17 cellular contexts compared by ENCODE assay signal in genomic region chr1:84000196-84000885, GRCh38. TPM values are rescaled to one million over a fixed set of nuclear protein-coding genes. Genes with fewer than 3 reads are reported as not detected.
DNase-seq lines count a peak whose midpoint lies in the region; ATAC-seq and TF ChIP-seq lines count a peak whose summit lies in the region.
"Had no signal": no experiment of that assay in that cellular context is flagged by ENCODE, and none has a peak within 500 bp of the region (broad histone marks: within the 10 kb centered on the region; RNA-seq: fewer than 3 reads in every experiment).

No MANE protein-coding gene starts in this region.

- H3K9me3 ChIP-seq in endodermal cell (ENCODE audit: control insufficient read depth, low read length), result no peaks in the 10 kb centered on the region
- no peaks in the 10 kb centered on the region for H3K9me3 ChIP-seq in right cardiac atrium (ENCODE audit: control insufficient read depth, low read length)
- no peaks in the 10 kb centered on the region for H3K9me3 ChIP-seq in mucosa of descending colon
- H3K9me3 ChIP-seq: esophagus muscularis mucosa, Peyer's patch had no signal

- no peak for TF ChIP-seq CTCF in endodermal cell (conservative IDR thresholded peaks at IDR 0.05)
- TF ChIP-seq CTCF in mucosa of descending colon (IDR thresholded peaks at IDR 0.05), result no peak

- H3K27me3 Mint-ChIP-seq in activated CD4-positive, alpha-beta T cell treated with anti-CD3 and anti-CD28 coated beads, Interleukin-2, amount 10 ng/mL, durations not matched to agents 24 days and 14 days, result peaks cover 58% of the 10 kb centered on the region
- H3K27me3 Mint-ChIP-seq in T-cell (peaks cover 58 to 65% of the 10 kb centered on the region in 2 donors), endodermal cell (ENCODE audit: insufficient read depth) (peaks cover 89% of the 10 kb centered on the region)

- DNase-seq in activated CD4-positive, alpha-beta T cell treated with anti-CD3 and anti-CD28 coated beads, Interleukin-2, amount 10 ng/mL, durations not matched to agents 24 days and 14 days, result no peak
- DNase-seq in activated CD4-positive, alpha-beta T cell treated with anti-CD3 and anti-CD28 coated beads for 1 hour, result no peak
- no peak for DNase-seq in T-cell
- DNase-seq in endodermal cell, result no peak
- peak; percentile 19 for DNase-seq in retina
- DNase-seq in stimulated activated CD4-positive, alpha-beta T cell treated with anti-CD3 and anti-CD28 coated beads, Interleukin-2, amount 100 ng/mL, for 24 hours, result no peak
- DNase-seq in right cardiac atrium, result no peak
- DNase-seq in mucosa of descending colon, result no peak
- DNase-seq: activated CD4-positive, alpha-beta T cell treated with anti-CD3 and anti-CD28 coated beads, Interleukin-2, amount 50 U/mL, for 4 hours; activated naive CD4-positive, alpha-beta T cell treated with anti-CD3 and anti-CD28 coated beads for 36 hours; central memory CD4-positive, alpha-beta T cell; COR-L47; NCI-H1092; NCI-H446; Peyer's patch; T-helper 17 cell had no signal

- peak overlapping the region; percentile 85 for H3K4me3 Mint-ChIP-seq in activated CD4-positive, alpha-beta T cell treated with anti-CD3 and anti-CD28 coated beads, Interleukin-2, amount 10 ng/mL, durations not matched to agents 24 days and 14 days
- H3K4me3 Mint-ChIP-seq in T-cell (peak overlapping the region in 2 of 3 donors; percentile 7 to 84), endodermal cell (peak overlapping the region; percentile 68)

- intact Hi-C loops in activated CD4-positive, alpha-beta T cell treated with anti-CD3 and anti-CD28 coated beads, Interleukin-2, amount 10 ng/mL, durations not matched to agents 24 days and 14 days (cut with micrococcal nuclease), result no loop called here
- intact Hi-C loops in right cardiac atrium (cut with DNase I), result no loop called here
- intact Hi-C loops in mucosa of descending colon (cut with DNase I, micrococcal nuclease), result no loop called here

- 85 to 90% methylated on average over 5 to 8 of the region's 8 CpGs for WGBS in endodermal cell (ENCODE audit: insufficient coverage in 1 of 2, insufficient read length in 1 of 2), 2 experiments
- WGBS in right cardiac atrium, result 81% methylated on average over 8 of the region's 8 CpGs

- POLR2A ChIA-PET in T-cell (lab: Charles Lee), result no interaction called here

- no peaks in the 10 kb centered on the region for H3K9me3 Mint-ChIP-seq in activated CD4-positive, alpha-beta T cell treated with anti-CD3 and anti-CD28 coated beads, Interleukin-2, amount 10 ng/mL, durations not matched to agents 24 days and 14 days
- H3K9me3 Mint-ChIP-seq in T-cell (no peaks in the 10 kb centered on the region), endodermal cell (no peaks in the 10 kb centered on the region)
- H3K9me3 Mint-ChIP-seq: activated naive CD4-positive, alpha-beta T cell treated with anti-CD3 and anti-CD28 coated beads for 36 hours had no signal

- H3K4me1 ChIP-seq in endodermal cell (ENCODE audit: control insufficient read depth, insufficient read depth, low read length) (no peaks in the 10 kb centered on the region), right cardiac atrium (ENCODE audit: control insufficient read depth, insufficient read depth, low read length) (no peaks in the 10 kb centered on the region), mucosa of descending colon (ENCODE audit: low read depth) (no peaks in the 10 kb centered on the region)

- peaks cover 83% of the 10 kb centered on the region for H3K27me3 ChIP-seq in endodermal cell (ENCODE audit: control insufficient read depth, insufficient read depth, low read length, poor library complexity, severe bottlenecking)
- H3K27me3 ChIP-seq in right cardiac atrium (ENCODE audit: control insufficient read depth, insufficient read depth), result no peaks in the 10 kb centered on the region
- H3K27me3 ChIP-seq: esophagus muscularis mucosa, Peyer's patch had no signal

- CTCF ChIA-PET in T-cell (lab: Charles Lee), result interaction anchor here in 1 of 2 donors (0.6 kb wide), 1 partner anchor 752 kb away, joined by 4 read pairs; no protein-coding TSS in a partner anchor

- ATAC-seq in T-cell (replicated peaks in 1 of 4), result no peak
- ATAC-seq in right cardiac atrium, result no peak
- no peak for ATAC-seq in mucosa of descending colon

- no peak overlapping the region for H3K9ac ChIP-seq in endodermal cell (ENCODE audit: extremely low read depth, low read length, poor library complexity, severe bottlenecking)

- H3K36me3 ChIP-seq in endodermal cell (ENCODE audit: control insufficient read depth, insufficient read depth, low read length), result no peaks in the 10 kb centered on the region
- no peaks in the 10 kb centered on the region for H3K36me3 ChIP-seq in mucosa of descending colon (ENCODE audit: low read depth)
- H3K36me3 ChIP-seq: esophagus muscularis mucosa, Peyer's patch had no signal

- H3K27ac ChIP-seq in endodermal cell (ENCODE audit: low read depth, low read length), result no peak overlapping the region
- no peak overlapping the region for H3K27ac ChIP-seq in right cardiac atrium (ENCODE audit: low read length)

- peaks cover 13% of the 10 kb centered on the region for H3K4me1 Mint-ChIP-seq in activated CD4-positive, alpha-beta T cell treated with anti-CD3 and anti-CD28 coated beads, Interleukin-2, amount 10 ng/mL, durations not matched to agents 24 days and 14 days
- peaks cover 14 to 16% (median 14%) of the 10 kb centered on the region in 3 donors for H3K4me1 Mint-ChIP-seq in T-cell
- no peaks in the 10 kb centered on the region for H3K4me1 Mint-ChIP-seq in endodermal cell

- H3K36me3 Mint-ChIP-seq in activated CD4-positive, alpha-beta T cell treated with anti-CD3 and anti-CD28 coated beads, Interleukin-2, amount 10 ng/mL, durations not matched to agents 24 days and 14 days (ENCODE audit: low read depth), result no peaks in the 10 kb centered on the region
- no peaks in the 10 kb centered on the region for H3K36me3 Mint-ChIP-seq in T-cell
- H3K36me3 Mint-ChIP-seq in endodermal cell (ENCODE audit: low read depth), result no peaks in the 10 kb centered on the region

- H3K4me3 ChIP-seq in endodermal cell (ENCODE audit: low read length) (no peak overlapping the region), right cardiac atrium (ENCODE audit: low read length) (no peak overlapping the region), mucosa of descending colon (no peak overlapping the region)

- H3K27ac Mint-ChIP-seq in activated CD4-positive, alpha-beta T cell treated with anti-CD3 and anti-CD28 coated beads, Interleukin-2, amount 10 ng/mL, durations not matched to agents 24 days and 14 days, result no peak overlapping the region
- no peak overlapping the region for H3K27ac Mint-ChIP-seq in T-cell
- H3K27ac Mint-ChIP-seq in endodermal cell, result no peak overlapping the region
- H3K27ac Mint-ChIP-seq: activated naive CD4-positive, alpha-beta T cell treated with anti-CD3 and anti-CD28 coated beads for 36 hours had no signal

RNA-seq across cellular contexts. Expression of gene TTLL7, which starts 1.4 kb away (rescaled TPM):
- total RNA-seq in activated CD4-positive, alpha-beta T cell treated with anti-CD3 and anti-CD28 coated beads, Interleukin-2, amount 10 ng/mL, durations not matched to agents 24 days and 14 days, result 0.28 and 0.58 TPM in 2 replicates
- total RNA-seq in T-cell (under 1 TPM in 4 of 5 donors, not detected in 1; 0.19 to 0.77 (median 0.44) TPM), endodermal cell (1 to 10 TPM; 3.4 to 3.7 TPM), right cardiac atrium (10 to 100 TPM; 23.0 to 27.9 (median 25.3) TPM), mucosa of descending colon (10 to 100 TPM in 1 of 3 donors, 1 to 10 TPM in 2; 3.3 to 21.0 (median 3.8) TPM)
- polyA plus RNA-seq in endodermal cell (2013, experiment 1 of 2), result 8.7 TPM
- 6.7 TPM for polyA plus RNA-seq in endodermal cell (2013, experiment 2 of 2)
- 7.4 TPM for polyA plus RNA-seq in right cardiac atrium
- total RNA-seq: activated naive CD4-positive, alpha-beta T cell treated with anti-CD3 and anti-CD28 coated beads for 36 hours had no signal
